8 cellular contexts compared by ENCODE assay signal in the genomic region with DNA sequence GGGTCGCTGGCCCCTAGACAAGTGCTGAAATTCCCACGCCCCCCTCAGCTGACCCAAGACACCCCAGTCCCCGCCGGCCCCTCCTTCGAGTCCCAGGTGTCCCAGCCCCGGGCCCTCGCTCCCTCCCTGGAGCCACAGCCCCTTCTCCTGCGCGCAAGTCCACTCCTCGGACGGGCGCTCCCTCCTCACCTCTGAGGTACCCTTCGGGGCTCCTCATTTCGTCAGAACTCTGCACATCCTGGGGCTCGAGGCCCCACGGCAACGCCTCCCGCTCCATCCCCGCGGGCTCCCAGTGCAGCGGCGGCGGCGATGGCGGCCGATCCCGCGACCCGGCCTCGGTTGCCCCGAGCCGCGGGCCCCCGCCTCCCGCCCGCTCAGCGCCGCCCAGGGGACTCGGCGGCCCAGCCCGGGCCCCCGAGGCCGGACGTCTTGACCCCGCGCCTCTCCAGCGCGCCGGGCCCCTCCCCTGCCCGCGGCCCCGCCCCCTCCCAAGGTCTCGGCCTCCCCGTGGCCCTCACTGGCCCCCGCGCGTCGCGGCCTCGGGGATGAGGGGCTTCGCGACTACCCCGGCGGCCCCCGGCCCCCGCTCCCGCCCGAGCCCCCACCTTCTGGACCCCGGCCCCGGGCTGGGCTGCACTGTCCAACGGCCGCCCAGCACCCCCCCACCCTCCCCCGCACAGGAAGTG. TPM values are rescaled to one million over a fixed set of nuclear protein-coding genes. Genes with fewer than 3 reads are reported as not detected.
DNase-seq lines count a peak whose midpoint lies in the region; ATAC-seq, FAIRE-seq and TF ChIP-seq lines count a peak whose summit lies in the region.

ZNF768 (minus strand) TSS at position 430 of the 686 bp plus-strand sequence; CDS start at position 277, 153 bp downstream.

- POLR2A ChIA-PET in A549 (lab: Yijun Ruan, JAX) = interaction anchor here (0.8 to 3.1 kb wide), 7 partner anchors 9 to 108 kb away, joined by 3 to 17 read pairs (median 4); partner anchors contain the start of genes DCTPP1, SEPHS2 and ZNF764

- no peak for TF ChIP-seq EP300 in A549 (IDR thresholded peaks at IDR 0.05)

- CTCF ChIA-PET in A549 (lab: Yijun Ruan, JAX) = interaction anchor here (0.9 to 2.1 kb wide), 7 partner anchors 8 to 124 kb away, joined by 3 to 8 read pairs (median 4); partner anchors contain the start of genes PRR14 and ZNF747

- H3K9ac ChIP-seq in skeletal muscle tissue (ENCODE audit: low read depth in 1 of 3, low read length in 3 of 3) = peak within 1 kb of the TSS; percentile 92 to 98 (median 95)

- no peak for FAIRE-seq in A549 (lab: Jason Lieb, UNC)
- FAIRE-seq in bronchial epithelial cell (lab: Jason Lieb, UNC) = no peak

- H3K36me3 ChIP-seq in SJSA1 = peaks cover 20% of the 10 kb centered on the region
- H3K36me3 ChIP-seq in bronchial epithelial cell (ENCODE audit: control insufficient read depth, insufficient read depth, low read length) = peaks cover 6% of the 10 kb centered on the region
- H3K36me3 ChIP-seq in skeletal muscle tissue (ENCODE audit: control insufficient read depth in 3 of 3, insufficient read depth in 3 of 3, low read length in 3 of 3) = peaks cover 9 to 17% (median 17%) of the 10 kb centered on the region in 3 donors

- H3K4me1 ChIP-seq in A549 (peaks cover 27% of the 10 kb centered on the region), SJSA1 (replicated peaks) (peaks cover 12% of the 10 kb centered on the region), skeletal muscle tissue (ENCODE audit: control insufficient read depth in 3 of 3, insufficient read depth in 3 of 3, low read length in 3 of 3) (peaks cover 18 to 47% (median 27%) of the 10 kb centered on the region in 3 donors)

- TF ChIP-seq POLR2A in A549 (IDR thresholded peaks at IDR 0.05; ENCODE audit: low read length) = peak; percentile 54

- in situ Hi-C loops in GM13977 (cut with MboI; ENCODE audit: low pct_unique_long_range_greater_than_20kb, low sequenced_read_pairs, unreplicated experiment) = loop anchor here (25.0 kb wide), 1 partner anchor 111 kb away; no protein-coding TSS in a partner anchor

- H3K4me3 ChIP-seq in A549 (peak within 1 kb of the TSS; percentile 85), SJSA1 (peak within 1 kb of the TSS; percentile 81), bronchial epithelial cell (ENCODE audit: low read depth, low read length) (peak within 1 kb of the TSS; percentile 80), skeletal muscle tissue (ENCODE audit: low read length in 3 of 3) (peak within 1 kb of the TSS; percentile 78 to 88 (median 78))

- ATAC-seq in A549 = peak; percentile 50 to 52
- ATAC-seq in HG03025 (IDR thresholded peaks at IDR 0.05; ENCODE audit: low FRiP score, unreplicated experiment) = peak; percentile 19

- TF ChIP-seq RAD21 in A549 (conservative IDR thresholded peaks at IDR 0.05 in 1 of 2, IDR thresholded peaks at IDR 0.05 in 1 of 2) = 0 out of 5 replicates have a peak, but pooled peaks of 1 of the 2 experiments have one; percentile 19

- H3K9me3 ChIP-seq in A549 (no peaks in the 10 kb centered on the region), SJSA1 (replicated peaks) (peaks cover 4% of the 10 kb centered on the region; the same call in 1 of the 2 replicates), skeletal muscle tissue (ENCODE audit: control insufficient read depth in 3 of 3, low read length in 3 of 3) (no peaks in the 10 kb centered on the region)

- 3% methylated on average over 14 of the region's 73 CpGs for WGBS in A549 (ENCODE audit: missing lambda C conversion rate)

- peak; percentile 33 to 44 for DNase-seq in A549 (ENCODE audit: low read depth in 1 of 2, low spot score in 1 of 2)
- peak; percentile 89 for DNase-seq in GM13977 (ENCODE audit: low spot score)
- DNase-seq in SJSA1 (ENCODE audit: low read depth in 1 of 2, low spot score in 2 of 2) = peak; percentile 27 to 55
- no peak for DNase-seq in bronchial epithelial cell (ENCODE audit: low read depth)
- peak; percentile 17 for DNase-seq in iris pigment epithelial cell (ENCODE audit: low read depth)
- DNase-seq in SK-N-DZ (ENCODE audit: low spot score) = no peak

- TF ChIP-seq CTCF in A549 (IDR thresholded peaks at IDR 0.05) = no peak
- TF ChIP-seq CTCF in GM13977 (IDR thresholded peaks at IDR 0.05; ENCODE audit: extremely low read depth, insufficient read depth, missing control alignments) = no peak
- TF ChIP-seq CTCF in bronchial epithelial cell (IDR thresholded peaks at IDR 0.05; ENCODE audit: insufficient read depth, low read length, severe bottlenecking) = no peak

- peak within 1 kb of the TSS; percentile 96 to 98 for H3K27ac ChIP-seq in A549
- H3K27ac ChIP-seq in SJSA1 = peak within 1 kb of the TSS; percentile 68
- peak within 1 kb of the TSS; percentile 99 for H3K27ac ChIP-seq in skeletal muscle tissue (ENCODE audit: low read depth, low read length)

- peak within 1 kb of the TSS; percentile 81 for H3K4me2 ChIP-seq in A549

- H3K27me3 ChIP-seq in SJSA1 (replicated peaks) (no peaks in the 10 kb centered on the region), bronchial epithelial cell (ENCODE audit: control insufficient read depth, insufficient read depth, low read length) (no peaks in the 10 kb centered on the region), skeletal muscle tissue (ENCODE audit: control insufficient read depth in 3 of 3, insufficient read depth in 3 of 3, low read length in 3 of 3) (no peaks in the 10 kb centered on the region)

TF ChIP-seq in A549, 52 proteins besides CTCF, POLR2A, EP300 and RAD21:
- TF ChIP-seq JUNB (IDR thresholded peaks at IDR 0.05) = no peak
- peak in 1 of 2 experiments; percentile 95; a peak in 2 of 5 replicates for TF ChIP-seq JUN (IDR thresholded peaks at IDR 0.05)
- peak; percentile 69; the same call in 1 of the 2 replicates for TF ChIP-seq REST (IDR thresholded peaks at IDR 0.05)
- TF ChIP-seq BCL3 (IDR thresholded peaks at IDR 0.05) = peak; percentile 80; the same call in 2 of the 3 replicates

RNA-seq across cellular contexts. Expression of gene ZNF768, which starts in this region (rescaled TPM):
- polyA plus RNA-seq in A549 (2011; rRNA removed) (17.0 and 21.3 TPM in 2 replicates), A549 (2017; fragmentation: RNase III; extraction: RNeasy Plus Mini Kit Qiagen cat#74134 plus additional on column Dnase treatment) (27.3 to 33.6 TPM (median 31.3 TPM) in 3 replicates)
- polyA plus RNA-seq in A549 (2012; cell fraction: cytosol; rRNA removed) = 24.5 and 43.7 TPM in 2 replicates
- polyA plus RNA-seq in A549 (2012; cell fraction: nucleus; rRNA removed) = 54.9 and 62.7 TPM in 2 replicates
- 11.0 and 11.3 TPM in 2 replicates for polyA minus RNA-seq in A549 (2011; rRNA and poly(A)+ RNA removed)
- total RNA-seq in SJSA1 (2014; rRNA removed; shearing (Covaris generic)) = 35.6 and 41.1 TPM in 2 replicates
- total RNA-seq in bronchial epithelial cell (19.7 and 21.9 TPM in 2 replicates), skeletal muscle tissue (23.5 TPM)
- polyA plus RNA-seq in SK-N-DZ (2014; cell fraction: cytosol; rRNA removed) = 70.5 and 90.0 TPM in 2 replicates
- 52.0 and 65.3 TPM in 2 replicates for polyA plus RNA-seq in SK-N-DZ (2014; cell fraction: nucleus; rRNA removed)

Comparison
In these comparisons a context has a peak if more than half of its experiments do, and no peak if none do; other contexts are left out.
1. DNase-seq: peak in A549 (2 of 2), GM13977 (single experiment), SJSA1 (2 of 2) and iris pigment epithelial cell (single experiment); none in bronchial epithelial cell (single experiment) and SK-N-DZ (single experiment).
2. Peak in every context shown above with its lines, with median percentiles within 50 percentile points of each other: H3K27ac ChIP-seq and H3K4me3 ChIP-seq.